In the genomic region with DNA sequence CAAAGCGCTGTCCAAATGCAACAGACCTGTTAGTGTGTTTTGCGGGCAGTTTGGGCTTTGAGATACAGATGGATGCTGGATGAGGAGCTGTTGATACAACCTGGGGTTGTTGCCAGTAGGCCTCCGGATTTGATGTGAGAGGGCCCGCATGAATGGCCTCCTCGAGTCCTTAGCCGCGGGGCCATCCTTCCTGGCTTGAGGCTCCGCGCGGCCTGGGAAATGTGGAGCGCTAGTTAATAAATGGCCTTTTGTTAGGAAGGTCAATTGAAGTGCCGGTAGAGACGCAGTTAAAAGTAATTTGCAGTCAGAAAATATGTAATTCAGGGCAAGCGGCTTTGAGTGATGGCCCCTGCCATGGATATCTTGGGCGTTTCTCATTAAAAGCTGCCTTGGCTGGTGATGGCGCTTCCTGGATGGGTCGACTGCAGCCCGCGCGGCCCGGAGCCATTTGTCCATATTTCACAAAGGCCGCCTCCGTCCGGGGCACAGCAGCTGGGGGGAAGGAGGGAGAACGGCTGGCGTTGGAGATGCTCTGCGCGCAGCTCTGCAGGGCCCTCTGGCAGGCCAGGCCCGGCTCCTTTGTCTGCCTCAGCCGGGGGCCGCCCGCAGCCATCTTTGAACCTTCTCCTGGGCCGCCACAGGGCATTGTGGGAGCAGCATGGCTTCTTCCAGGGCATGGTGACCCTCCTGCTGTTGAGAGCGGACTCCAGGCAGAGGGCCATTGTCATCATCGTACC, we compare ENCODE assay signal across 18 cellular contexts. TPM values are rescaled to one million over a fixed set of nuclear protein-coding genes. Genes with fewer than 3 reads are reported as not detected.
DNase-seq lines count a peak whose midpoint lies in the region; ATAC-seq and TF ChIP-seq lines count a peak whose summit lies in the region.
"Had no signal": no experiment of that assay in that cellular context is flagged by ENCODE, and none has a peak within 500 bp of the region (broad histone marks: within the 10 kb centered on the region; RNA-seq: fewer than 3 reads in every experiment).

No MANE protein-coding gene starts in this region.

- no peak for ATAC-seq in CD4-positive, alpha-beta T cell (ENCODE audit: poor library complexity)
- no peak for ATAC-seq in HG02885 (IDR thresholded peaks at IDR 0.05; ENCODE audit: poor library complexity, unreplicated experiment)
- no peak for ATAC-seq in GM21526 (IDR thresholded peaks at IDR 0.05; ENCODE audit: low FRiP score, unreplicated experiment)
- ATAC-seq: stimulated activated naive CD8-positive, alpha-beta T cell treated with anti-CD3 and anti-CD28 coated beads, Interleukin-15, amount 100 ng/mL, for 72 hours had no signal

- peak overlapping the region; percentile 60 for H3K27ac Mint-ChIP-seq in osteocyte (ENCODE audit: unreplicated experiment)
- H3K27ac Mint-ChIP-seq in CD4-positive, alpha-beta T cell, result no peak overlapping the region
- H3K27ac Mint-ChIP-seq: activated naive CD8-positive, alpha-beta T cell treated with anti-CD3 and anti-CD28 coated beads for 36 hours; activated T-cell treated with anti-CD3 and anti-CD28 coated beads, Interleukin-2, amount 50 U/mL, for 24 hours; stimulated activated naive CD8-positive, alpha-beta T cell treated with anti-CD3 and anti-CD28 coated beads, Interleukin-15, amount 100 ng/mL, for 72 hours had no signal

- H3K27me3 ChIP-seq in esophagus muscularis mucosa, result no peaks in the 10 kb centered on the region
- no peaks in the 10 kb centered on the region for H3K27me3 ChIP-seq in CD4-positive, alpha-beta T cell (ENCODE audit: control insufficient read depth, insufficient read depth, low read length)
- H3K27me3 ChIP-seq: spleen had no signal

- H3K27me3 Mint-ChIP-seq in osteocyte (ENCODE audit: unreplicated experiment), result no peaks in the 10 kb centered on the region
- H3K27me3 Mint-ChIP-seq in CD4-positive, alpha-beta T cell, result no peaks in the 10 kb centered on the region
- H3K27me3 Mint-ChIP-seq: activated naive CD8-positive, alpha-beta T cell treated with anti-CD3 and anti-CD28 coated beads for 36 hours; activated T-cell treated with anti-CD3 and anti-CD28 coated beads, Interleukin-2, amount 50 U/mL, for 24 hours; stimulated activated naive CD8-positive, alpha-beta T cell treated with anti-CD3 and anti-CD28 coated beads, Interleukin-15, amount 100 ng/mL, for 72 hours had no signal

- H3K27ac ChIP-seq in esophagus muscularis mucosa (replicated peaks in 1 of 4), result peak overlapping the region; percentile 13 to 68 (median 27)
- no peak overlapping the region for H3K27ac ChIP-seq in CD4-positive, alpha-beta T cell (ENCODE audit: low read depth, low read length)
- H3K27ac ChIP-seq: HL-60 had no signal

- no peak overlapping the region for H3K4me3 ChIP-seq in esophagus muscularis mucosa
- H3K4me3 ChIP-seq: coronary artery, spleen had no signal

- TF ChIP-seq CTCF in esophagus muscularis mucosa (IDR thresholded peaks at IDR 0.05), result no peak
- TF ChIP-seq CTCF in osteocyte (IDR thresholded peaks at IDR 0.05), result no peak
- TF ChIP-seq CTCF in CD4-positive, alpha-beta T cell (IDR thresholded peaks at IDR 0.05), result no peak

- peaks cover 54% of the 10 kb centered on the region for H3K4me1 Mint-ChIP-seq in osteocyte (ENCODE audit: unreplicated experiment)
- H3K4me1 Mint-ChIP-seq in CD4-positive, alpha-beta T cell (ENCODE audit: low read depth), result peaks cover 15% of the 10 kb centered on the region

- CTCF ChIA-PET in CD4-positive, alpha-beta T cell (lab: Charles Lee), result interaction anchor here (1.5 kb wide), 1 partner anchor 17 kb away, joined by 4 read pairs; no protein-coding TSS in a partner anchor

- no peak for TF ChIP-seq POLR2A in esophagus muscularis mucosa (IDR thresholded peaks at IDR 0.05; ENCODE audit: low read depth)

- intact Hi-C loops in esophagus muscularis mucosa (cut with DNase I), result no loop called here
- intact Hi-C loops in CD4-positive, alpha-beta T cell (cut with DNase I, micrococcal nuclease), result no loop called here

- DNase-seq in COLO829 (ENCODE audit: low spot score), result peak; percentile 76
- DNase-seq in NCI-H2227 treated with DMSO at 0.1 percent for 48 hours (lab: John Stamatoyannopoulos, UW), result peak; percentile 44
- no peak for DNase-seq in esophagus muscularis mucosa (ENCODE audit: extremely low spot score)
- DNase-seq in osteocyte (ENCODE audit: extremely low spot score, unreplicated experiment), result no peak
- DNase-seq in CD4-positive, alpha-beta T cell, result no peak
- DNase-seq in central memory CD4-positive, alpha-beta T cell, result no peak
- DNase-seq: activated naive CD8-positive, alpha-beta T cell treated with anti-CD3 and anti-CD28 coated beads for 36 hours; activated T-cell treated with anti-CD3 and anti-CD28 coated beads, Interleukin-2, amount 50 U/mL, for 24 hours; NCI-H1436 treated with DMSO at 0.1 percent for 48 hours; NCI-H82; RPMI8226; spleen; stimulated activated naive CD8-positive, alpha-beta T cell treated with anti-CD3 and anti-CD28 coated beads, Interleukin-15, amount 100 ng/mL, for 72 hours; T-helper 1 cell had no signal

- no peak overlapping the region for H3K4me3 Mint-ChIP-seq in osteocyte (ENCODE audit: unreplicated experiment)
- H3K4me3 Mint-ChIP-seq in CD4-positive, alpha-beta T cell, result no peak overlapping the region
- H3K4me3 Mint-ChIP-seq: activated naive CD8-positive, alpha-beta T cell treated with anti-CD3 and anti-CD28 coated beads for 36 hours; activated T-cell treated with anti-CD3 and anti-CD28 coated beads, Interleukin-2, amount 50 U/mL, for 24 hours; stimulated activated naive CD8-positive, alpha-beta T cell treated with anti-CD3 and anti-CD28 coated beads, Interleukin-15, amount 100 ng/mL, for 72 hours had no signal

- no peak for TF ChIP-seq EP300 in esophagus muscularis mucosa (IDR thresholded peaks at IDR 0.05)

- H3K36me3 ChIP-seq in esophagus muscularis mucosa, result peaks cover 4 to 30% (median 21%) of the 10 kb centered on the region in 4 donors

- no peaks in the 10 kb centered on the region for H3K9me3 ChIP-seq in esophagus muscularis mucosa
- H3K9me3 ChIP-seq in CD4-positive, alpha-beta T cell (ENCODE audit: control insufficient read depth, low read length), result no peaks in the 10 kb centered on the region
- H3K9me3 ChIP-seq: spleen had no signal

- no peaks in the 10 kb centered on the region for H3K9me3 Mint-ChIP-seq in osteocyte (ENCODE audit: unreplicated experiment)
- H3K9me3 Mint-ChIP-seq in CD4-positive, alpha-beta T cell, result no peaks in the 10 kb centered on the region
- H3K9me3 Mint-ChIP-seq: activated naive CD8-positive, alpha-beta T cell treated with anti-CD3 and anti-CD28 coated beads for 36 hours; activated T-cell treated with anti-CD3 and anti-CD28 coated beads, Interleukin-2, amount 50 U/mL, for 24 hours; stimulated activated naive CD8-positive, alpha-beta T cell treated with anti-CD3 and anti-CD28 coated beads, Interleukin-15, amount 100 ng/mL, for 72 hours had no signal

- H3K4me1 ChIP-seq in esophagus muscularis mucosa, result peaks cover 39 to 74% (median 64%) of the 10 kb centered on the region in 4 donors

- H3K36me3 Mint-ChIP-seq in osteocyte (ENCODE audit: unreplicated experiment), result peaks cover 9% of the 10 kb centered on the region
- peaks cover 27% of the 10 kb centered on the region for H3K36me3 Mint-ChIP-seq in CD4-positive, alpha-beta T cell (ENCODE audit: low read depth)
- H3K36me3 Mint-ChIP-seq: activated naive CD8-positive, alpha-beta T cell treated with anti-CD3 and anti-CD28 coated beads for 36 hours had no signal

- WGBS in esophagus muscularis mucosa, result 89% methylated on average over 35 of the region's 35 CpGs

- POLR2A ChIA-PET in CD4-positive, alpha-beta T cell (lab: Charles Lee), result no interaction called here

RNA-seq across cellular contexts. Expression of a gene that starts 11.2 kb away (rescaled TPM):
- total RNA-seq in esophagus muscularis mucosa (10 to 100 TPM; 14.1 to 25.0 (median 18.4) TPM), osteocyte (18.7 and 20.2 TPM in 2 replicates)
- 10 to 100 TPM; 14.3 to 15.3 TPM for total RNA-seq in CD4-positive, alpha-beta T cell

Comparison
In these comparisons a context has a peak if more than half of its experiments do, and no peak if none do; other contexts are left out.
1. DNase-seq: peak in COLO829 (single experiment) and NCI-H2227 treated with DMSO at 0.1 percent for 48 hours (single experiment); none in esophagus muscularis mucosa (single experiment), osteocyte (single experiment), CD4-positive, alpha-beta T cell (0 of 10) and central memory CD4-positive, alpha-beta T cell (single experiment).